29 cellular contexts compared by ENCODE assay signal in genomic region chr10:22717728-22718127, GRCh38.
"Had no signal": no experiment of that assay in that cellular context is flagged by ENCODE, and none has a peak within 500 bp of the region (broad histone marks: within the 10 kb centered on the region; RNA-seq: fewer than 3 reads in every experiment).

No MANE protein-coding gene starts in this region.

- H3K9me3 Mint-ChIP-seq: naive thymus-derived CD4-positive, alpha-beta T cell; natural killer cell; nephron; stimulated activated effector memory CD8-positive, alpha-beta T cell treated with anti-CD3 and anti-CD28 coated beads, Interleukin-12 subunit alpha, Interleukin-12 subunit beta, amount 100 ng/mL, for 72 hours; stimulated activated naive B cell treated with anti-CD40 and anti-IgM and Interleukin-4, amounts not matched to agents 10 μg/mL and 1 μg/mL and 100 μg/mL, for 72 hours; stimulated activated naive CD8-positive, alpha-beta T cell treated with anti-CD3 and anti-CD28 coated beads, Interleukin-15, Interleukin-2, amounts not matched to agents 100 ng/mL and 50 ng/mL, for 24 hours had no signal

- H3K27me3 Mint-ChIP-seq: stimulated activated naive CD8-positive, alpha-beta T cell treated with anti-CD3 and anti-CD28 coated beads, Interleukin-15, Interleukin-2, amounts not matched to agents 100 ng/mL and 50 ng/mL, for 24 hours had no signal

- H3K9me3 ChIP-seq: neutrophil, ovary, psoas muscle, right lobe of liver, sigmoid colon, stomach, thoracic aorta, thyroid gland, tibial nerve, upper lobe of right lung, uterus had no signal

- H3K27ac Mint-ChIP-seq: natural killer cell; progenitor cell of endocrine pancreas; stimulated activated effector memory CD8-positive, alpha-beta T cell treated with anti-CD3 and anti-CD28 coated beads, Interleukin-12 subunit alpha, Interleukin-12 subunit beta, amount 100 ng/mL, for 72 hours; stimulated activated naive B cell treated with anti-CD40 and anti-IgM and Interleukin-4, amounts not matched to agents 10 μg/mL and 1 μg/mL and 100 μg/mL, for 72 hours had no signal

- H3K4me1 ChIP-seq: parathyroid adenoma, upper lobe of right lung, uterus had no signal

- H3K36me3 ChIP-seq: neutrophil, ovary, right lobe of liver, sigmoid colon, stomach, thoracic aorta, thyroid gland, tibial nerve, upper lobe of right lung, uterus had no signal

- H3K36me3 Mint-ChIP-seq: natural killer cell; stimulated activated naive B cell treated with anti-CD40 and anti-IgM and Interleukin-4, amounts not matched to agents 10 μg/mL and 1 μg/mL and 100 μg/mL, for 72 hours had no signal

- ATAC-seq: naive thymus-derived CD4-positive, alpha-beta T cell; natural killer cell; psoas muscle; right cardiac atrium; stimulated activated effector memory CD8-positive, alpha-beta T cell treated with anti-CD3 and anti-CD28 coated beads, Interleukin-12 subunit alpha, Interleukin-12 subunit beta, amount 100 ng/mL, for 72 hours; stimulated activated naive B cell treated with anti-CD40 and anti-IgM and Interleukin-4, amounts not matched to agents 10 μg/mL and 1 μg/mL and 100 μg/mL, for 72 hours; upper lobe of right lung had no signal

- DNase-seq: naive thymus-derived CD4-positive, alpha-beta T cell; natural killer cell; nucleus accumbens; ovary; posterior cingulate gyrus; psoas muscle; right cardiac atrium; right lobe of liver; sigmoid colon; small intestine; stimulated activated CD4-positive, alpha-beta T cell treated with anti-CD3 and anti-CD28 coated beads, Interleukin-15, amount 100 ng/mL, for 24 hours; stimulated activated CD4-positive, alpha-beta T cell treated with anti-CD3 and anti-CD28 coated beads, Interleukin-2, amount 100 ng/mL, for 24 hours; stimulated activated CD4-positive, alpha-beta T cell treated with anti-CD3 and anti-CD28 coated beads, Interleukin-2, amount 100 ng/mL, for 48 hours; stimulated activated CD4-positive, alpha-beta T cell treated with anti-CD3 and anti-CD28 coated beads, Interleukin-4, amount 100 ng/mL, for 24 hours; stimulated activated naive B cell treated with anti-CD40 and anti-IgM and Interleukin-4, amounts not matched to agents 10 μg/mL and 1 μg/mL and 100 μg/mL, for 72 hours; stimulated activated naive CD4-positive, alpha-beta T cell treated with Interleukin-2 at 50 U/mL for 16 hours; stomach; thyroid gland; trophoblast cell; upper lobe of right lung; uterus had no signal

- H3K4me3 ChIP-seq: ovary, psoas muscle, right lobe of liver, sigmoid colon, stomach, thoracic aorta, thyroid gland, tibial nerve, upper lobe of right lung, uterus had no signal

- H3K4me3 Mint-ChIP-seq: natural killer cell; stimulated activated effector memory CD8-positive, alpha-beta T cell treated with anti-CD3 and anti-CD28 coated beads, Interleukin-12 subunit alpha, Interleukin-12 subunit beta, amount 100 ng/mL, for 72 hours; stimulated activated naive B cell treated with anti-CD40 and anti-IgM and Interleukin-4, amounts not matched to agents 10 μg/mL and 1 μg/mL and 100 μg/mL, for 72 hours; stimulated activated naive CD8-positive, alpha-beta T cell treated with anti-CD3 and anti-CD28 coated beads, Interleukin-15, Interleukin-2, amounts not matched to agents 100 ng/mL and 50 ng/mL, for 24 hours had no signal
